Comparison of ENCODE assay signal across 15 cellular contexts in the genomic region with DNA sequence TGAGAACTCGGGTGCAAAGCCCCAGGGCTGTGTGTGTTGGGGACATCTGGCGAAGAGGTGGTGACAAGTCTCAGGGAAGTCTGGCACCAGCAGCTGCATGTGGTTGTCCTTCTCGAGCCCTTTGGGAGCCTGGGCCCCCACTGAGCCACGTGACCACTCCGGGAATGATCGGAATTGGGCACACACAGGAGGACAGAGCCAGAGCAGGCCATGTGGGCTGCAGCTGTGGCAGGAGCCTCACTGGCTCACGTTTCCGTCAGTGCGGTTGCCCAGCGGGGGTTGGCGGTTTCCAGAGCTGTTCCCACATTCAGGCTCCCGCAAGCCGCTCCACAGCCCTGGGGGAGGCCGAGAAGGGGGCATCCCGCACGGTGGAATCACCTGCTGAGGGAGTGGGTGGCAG. TPM values are rescaled to one million over a fixed set of nuclear protein-coding genes. Genes with fewer than 3 reads are reported as not detected.
DNase-seq lines count a peak whose midpoint lies in the region; ATAC-seq and TF ChIP-seq lines count a peak whose summit lies in the region.
"Had no signal": no experiment of that assay in that cellular context is flagged by ENCODE, and none has a peak within 500 bp of the region (broad histone marks: within the 10 kb centered on the region; RNA-seq: fewer than 3 reads in every experiment).

No MANE protein-coding gene starts in this region.

- H3K4me3 ChIP-seq in BE2C (ENCODE audit: low read depth, low read length): no peak overlapping the region
- H3K4me3 ChIP-seq in SJCRH30: no peak overlapping the region
- H3K4me3 ChIP-seq: colonic mucosa, esophagus muscularis mucosa, transverse colon had no signal

- peak; percentile 66 for DNase-seq in BE2C
- peak; percentile 98 for DNase-seq in SJCRH30
- peak; percentile 53 for DNase-seq in fibroblast of peridontal ligament (ENCODE audit: extremely low read depth)
- DNase-seq in immature natural killer cell: no peak
- no peak for DNase-seq in activated T-helper 2 cell treated with anti-CD3 and anti-CD28 coated beads, Interferon-gamma antibody, Interleukin-2, Interleukin-4, amounts not matched to agents 10 μg/mL and 5 μg/mL and 100 μg/mL, durations not matched to agents 14 hours and 24 hours and 36 hours (ENCODE audit: low spot score)
- no peak for DNase-seq in NCI-H146 treated with DMSO at 0.1 percent for 48 hours (lab: John Stamatoyannopoulos, UW; ENCODE audit: unreplicated experiment)
- DNase-seq: activated naive CD8-positive, alpha-beta T cell treated with anti-CD3 and anti-CD28 coated beads for 36 hours; colonic mucosa; DMS79 treated with DMSO at 0.1 percent for 48 hours; NCI-H146; transverse colon; WERI-Rb-1 had no signal

- peaks cover 66% of the 10 kb centered on the region for H3K36me3 ChIP-seq in BE2C
- peaks cover 63% of the 10 kb centered on the region for H3K36me3 ChIP-seq in SJCRH30
- H3K36me3 ChIP-seq: colonic mucosa had no signal

- no peak for TF ChIP-seq CTCF in BE2C (IDR thresholded peaks at IDR 0.05; ENCODE audit: low read depth, low read length)
- TF ChIP-seq CTCF in nephron (IDR thresholded peaks at IDR 0.05; ENCODE audit: unreplicated experiment in 3 of 3): no peak

- H3K9me3 Mint-ChIP-seq in nephron: no peaks in the 10 kb centered on the region
- no peaks in the 10 kb centered on the region for H3K9me3 Mint-ChIP-seq in immature natural killer cell
- no peaks in the 10 kb centered on the region for H3K9me3 Mint-ChIP-seq in activated T-helper 2 cell treated with anti-CD3 and anti-CD28 coated beads, Interferon-gamma antibody, Interleukin-2, Interleukin-4, amounts not matched to agents 10 μg/mL and 5 μg/mL and 100 μg/mL, durations not matched to agents 14 hours and 24 hours and 36 hours
- H3K9me3 Mint-ChIP-seq: activated naive CD8-positive, alpha-beta T cell treated with anti-CD3 and anti-CD28 coated beads for 36 hours had no signal

- H3K4me3 Mint-ChIP-seq in nephron (no peak overlapping the region), immature natural killer cell (no peak overlapping the region)
- no peak overlapping the region for H3K4me3 Mint-ChIP-seq in activated T-helper 2 cell treated with anti-CD3 and anti-CD28 coated beads, Interferon-gamma antibody, Interleukin-2, Interleukin-4, amounts not matched to agents 10 μg/mL and 5 μg/mL and 100 μg/mL, durations not matched to agents 14 hours and 24 hours and 36 hours (ENCODE audit: low read depth)
- H3K4me3 Mint-ChIP-seq: activated naive CD8-positive, alpha-beta T cell treated with anti-CD3 and anti-CD28 coated beads for 36 hours had no signal

- H3K27ac Mint-ChIP-seq in nephron (peak overlapping the region in 2 of 3 experiments; percentile 19 to 43), immature natural killer cell (no peak overlapping the region)
- H3K27ac Mint-ChIP-seq in activated T-helper 2 cell treated with anti-CD3 and anti-CD28 coated beads, Interferon-gamma antibody, Interleukin-2, Interleukin-4, amounts not matched to agents 10 μg/mL and 5 μg/mL and 100 μg/mL, durations not matched to agents 14 hours and 24 hours and 36 hours: no peak overlapping the region
- H3K27ac Mint-ChIP-seq: activated naive CD8-positive, alpha-beta T cell treated with anti-CD3 and anti-CD28 coated beads for 36 hours had no signal

- no peaks in the 10 kb centered on the region for H3K27me3 Mint-ChIP-seq in nephron (ENCODE audit: low read depth)
- H3K27me3 Mint-ChIP-seq in immature natural killer cell (ENCODE audit: low read depth in 3 of 3): peaks cover 0 to 3% (median 2%) of the 10 kb centered on the region in 3 donors
- no peaks in the 10 kb centered on the region for H3K27me3 Mint-ChIP-seq in activated T-helper 2 cell treated with anti-CD3 and anti-CD28 coated beads, Interferon-gamma antibody, Interleukin-2, Interleukin-4, amounts not matched to agents 10 μg/mL and 5 μg/mL and 100 μg/mL, durations not matched to agents 14 hours and 24 hours and 36 hours (ENCODE audit: low read depth)
- H3K27me3 Mint-ChIP-seq: activated naive CD8-positive, alpha-beta T cell treated with anti-CD3 and anti-CD28 coated beads for 36 hours had no signal

- H3K27ac ChIP-seq in SJCRH30: peak overlapping the region; percentile 83
- H3K27ac ChIP-seq: colonic mucosa, esophagus muscularis mucosa, transverse colon, WERI-Rb-1 had no signal

- H3K9me3 ChIP-seq in BE2C (no peaks in the 10 kb centered on the region), SJCRH30 (replicated peaks) (no peaks in the 10 kb centered on the region)
- H3K9me3 ChIP-seq: colonic mucosa, esophagus muscularis mucosa, transverse colon had no signal

- ATAC-seq in GM21515 (IDR thresholded peaks at IDR 0.05; ENCODE audit: unreplicated experiment): no peak

- H3K27me3 ChIP-seq in BE2C (no peaks in the 10 kb centered on the region), SJCRH30 (no peaks in the 10 kb centered on the region)
- H3K27me3 ChIP-seq: colonic mucosa, esophagus muscularis mucosa, transverse colon had no signal

- intact Hi-C loops in activated T-helper 2 cell treated with anti-CD3 and anti-CD28 coated beads, Interferon-gamma antibody, Interleukin-2, Interleukin-4, amounts not matched to agents 10 μg/mL and 5 μg/mL and 100 μg/mL, durations not matched to agents 14 hours and 24 hours and 36 hours (cut with micrococcal nuclease): no loop called here

- H3K4me1 ChIP-seq in BE2C (peaks cover 7% of the 10 kb centered on the region), SJCRH30 (peaks cover 51% of the 10 kb centered on the region)

- H3K4me1 Mint-ChIP-seq in nephron: peaks cover 26% of the 10 kb centered on the region
- peaks cover 20% of the 10 kb centered on the region in 2 donors for H3K4me1 Mint-ChIP-seq in immature natural killer cell
- peaks cover 30% of the 10 kb centered on the region for H3K4me1 Mint-ChIP-seq in activated T-helper 2 cell treated with anti-CD3 and anti-CD28 coated beads, Interferon-gamma antibody, Interleukin-2, Interleukin-4, amounts not matched to agents 10 μg/mL and 5 μg/mL and 100 μg/mL, durations not matched to agents 14 hours and 24 hours and 36 hours (ENCODE audit: low read depth)

- H3K36me3 Mint-ChIP-seq in nephron (ENCODE audit: low read depth) (peaks cover 51% of the 10 kb centered on the region), immature natural killer cell (peaks cover 6 to 27% (median 13%) of the 10 kb centered on the region in 3 donors)
- peaks cover 53% of the 10 kb centered on the region for H3K36me3 Mint-ChIP-seq in activated T-helper 2 cell treated with anti-CD3 and anti-CD28 coated beads, Interferon-gamma antibody, Interleukin-2, Interleukin-4, amounts not matched to agents 10 μg/mL and 5 μg/mL and 100 μg/mL, durations not matched to agents 14 hours and 24 hours and 36 hours (ENCODE audit: low read depth)

RNA-seq across cellular contexts. Expression of a gene that starts 6.8 kb away (rescaled TPM):
- 5.6 TPM for polyA plus RNA-seq in BE2C (2012; ENCODE audit: insufficient read depth, insufficient read length, low read depth)
- total RNA-seq in SJCRH30 (2014; rRNA removed; shearing (Covaris generic)): 0.53 and 0.71 TPM in 2 replicates
- polyA plus RNA-seq in immature natural killer cell: not detected
- total RNA-seq in activated T-helper 2 cell treated with anti-CD3 and anti-CD28 coated beads, Interferon-gamma antibody, Interleukin-2, Interleukin-4, amounts not matched to agents 10 μg/mL and 5 μg/mL and 100 μg/mL, durations not matched to agents 14 hours and 24 hours and 36 hours: 2.0 and 2.1 TPM in 2 replicates

RNA-seq across cellular contexts. Expression of a gene that starts 24.2 kb away (rescaled TPM):
- 145 TPM for polyA plus RNA-seq in BE2C (2012; ENCODE audit: insufficient read depth, insufficient read length, low read depth)
- 87.6 and 89.5 TPM in 2 replicates for total RNA-seq in SJCRH30 (2014; rRNA removed; shearing (Covaris generic))
- polyA plus RNA-seq in immature natural killer cell: 10 to 100 TPM; 31.0 to 52.7 (median 41.0) TPM
- 81.6 and 89.7 TPM in 2 replicates for total RNA-seq in activated T-helper 2 cell treated with anti-CD3 and anti-CD28 coated beads, Interferon-gamma antibody, Interleukin-2, Interleukin-4, amounts not matched to agents 10 μg/mL and 5 μg/mL and 100 μg/mL, durations not matched to agents 14 hours and 24 hours and 36 hours

Comparison
In these comparisons a context has a peak if more than half of its experiments do, and no peak if none do; other contexts are left out.
1. DNase-seq: peak in BE2C (single experiment), SJCRH30 (2 of 2) and fibroblast of peridontal ligament (single experiment); none in immature natural killer cell (0 of 3), activated T-helper 2 cell treated with anti-CD3 and anti-CD28 coated beads, Interferon-gamma antibody, Interleukin-2, Interleukin-4, amounts not matched to agents 10 μg/mL and 5 μg/mL and 100 μg/mL, durations not matched to agents 14 hours and 24 hours and 36 hours (single experiment) and NCI-H146 treated with DMSO at 0.1 percent for 48 hours (single experiment).
2. H3K27ac Mint-ChIP-seq: peak in nephron (2 of 3); none in immature natural killer cell (0 of 6) and activated T-helper 2 cell treated with anti-CD3 and anti-CD28 coated beads, Interferon-gamma antibody, Interleukin-2, Interleukin-4, amounts not matched to agents 10 μg/mL and 5 μg/mL and 100 μg/mL, durations not matched to agents 14 hours and 24 hours and 36 hours (single experiment).